In the genomic region with DNA sequence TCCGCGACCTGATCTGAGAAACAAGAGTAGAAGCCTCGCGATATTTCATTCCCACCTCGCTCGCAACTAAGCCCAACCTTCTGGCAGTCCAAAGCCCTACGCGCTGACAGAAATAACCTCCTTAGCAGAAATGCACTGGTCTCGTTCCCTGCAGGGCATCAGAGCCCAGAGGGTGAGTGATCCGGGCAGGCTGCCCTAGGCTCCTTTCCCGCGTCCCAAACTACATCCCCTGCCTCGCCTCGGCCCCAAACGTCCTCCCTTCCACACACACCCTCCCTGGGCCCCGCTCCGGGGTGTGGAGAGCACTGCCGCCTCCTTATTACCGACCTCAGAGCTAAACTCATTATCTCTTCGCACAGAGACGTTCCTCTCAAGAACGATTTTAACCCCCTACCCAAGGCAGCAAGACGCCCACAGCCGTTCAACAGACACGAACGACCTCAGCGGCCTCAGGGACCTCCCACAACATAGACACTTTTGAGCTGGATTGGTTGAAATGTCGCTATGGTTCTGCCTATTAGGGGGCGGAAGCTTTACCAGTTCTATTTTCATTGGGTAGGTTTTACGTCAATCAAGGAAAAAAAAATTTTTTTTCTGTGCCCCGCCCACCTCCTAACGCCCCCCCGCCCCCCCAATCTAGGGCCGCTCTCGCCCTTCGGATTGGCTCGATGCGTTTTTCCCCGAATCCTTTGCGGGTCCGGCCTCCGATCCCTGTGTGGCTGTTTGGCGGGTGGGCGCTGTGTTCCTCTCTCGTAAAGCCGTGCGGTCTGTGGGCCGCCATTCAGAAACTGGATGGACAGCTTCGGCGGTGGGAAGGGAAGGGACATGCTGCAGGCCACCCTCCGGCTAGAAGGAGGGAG, we compare ENCODE assay signal across 9 cellular contexts. TPM values are rescaled to one million over a fixed set of nuclear protein-coding genes. Genes with fewer than 3 reads are reported as not detected.
DNase-seq lines count a peak whose midpoint lies in the region; ATAC-seq and TF ChIP-seq lines count a peak whose summit lies in the region.
"Had no signal": no experiment of that assay in that cellular context is flagged by ENCODE, and none has a peak within 500 bp of the region (broad histone marks: within the 10 kb centered on the region; RNA-seq: fewer than 3 reads in every experiment).

A gene (minus strand): TSS at position 439 of the 860 bp plus-strand sequence. CDS start 95 bp downstream, at position 344.

- H3K27me3 Mint-ChIP-seq in activated B cell treated with CpG ODN at 0.5 μM for 24 hours, result no peaks in the 10 kb centered on the region

- WGBS in spleen, 5 donors, result 0 to 1% (median 0%) methylated on average over 50 to 51 of the region's 51 CpGs

- TF ChIP-seq CTCF in AG09309 (IDR thresholded peaks at IDR 0.05; ENCODE audit: control insufficient read depth, insufficient read depth, low read depth, low read length, missing control alignments) (no peak), activated B cell treated with CpG ODN at 0.5 μM for 24 hours (IDR thresholded peaks at IDR 0.05) (no peak), spleen (IDR thresholded peaks at IDR 0.05 in 8 of 11, conservative IDR thresholded peaks at IDR 0.05 in 3 of 11) (no peak)

- H3K27ac ChIP-seq in spleen, result peak within 1 kb of the TSS; percentile 84 to 98 (median 96)

- H3K9me3 Mint-ChIP-seq in activated B cell treated with CpG ODN at 0.5 μM for 24 hours, result no peaks in the 10 kb centered on the region
- H3K9me3 Mint-ChIP-seq: T-helper 1 cell treated with Interleukin-12 subunit alpha and Interleukin-12 subunit beta and Interleukin-4 antibody, amounts not matched to agents 30 μg/mL and 1 μg/mL, for 36 hours had no signal

- H3K4me3 Mint-ChIP-seq in activated B cell treated with CpG ODN at 0.5 μM for 24 hours, result no peak within 1 kb of the TSS
- H3K4me3 Mint-ChIP-seq: T-helper 1 cell treated with Interleukin-12 subunit alpha and Interleukin-12 subunit beta and Interleukin-4 antibody, amounts not matched to agents 30 μg/mL and 1 μg/mL, for 36 hours had no signal

- intact Hi-C loops in activated B cell treated with CpG ODN at 0.5 μM for 24 hours (cut with micrococcal nuclease), result loop anchor here (1.0 to 5.0 kb wide), 5 partner anchors 65 to 1680 kb away; a partner anchor contains a TSS
- intact Hi-C loops in spleen (cut with DNase I; ENCODE audit: low total_unique reads), result loop anchor here (10.0 kb wide), 1 partner anchor 115 kb away; a partner anchor contains a TSS

- POLR2A ChIA-PET in activated B cell treated with CpG ODN at 0.5 μM for 24 hours (lab: Charles Lee), result interaction anchor here (0.5 to 2.6 kb wide), 24 partner anchors 9 to 1750 kb away, joined by 3 to 48 read pairs (median 4); a partner anchor contains a TSS

- H3K36me3 ChIP-seq in spleen, result peaks cover 0 to 20% (median 7%) of the 10 kb centered on the region in 6 donors

- H3K36me3 Mint-ChIP-seq in activated B cell treated with CpG ODN at 0.5 μM for 24 hours (ENCODE audit: low read depth), result peaks cover 21% of the 10 kb centered on the region

- H3K27ac Mint-ChIP-seq in activated B cell treated with CpG ODN at 0.5 μM for 24 hours, result no peak within 1 kb of the TSS
- H3K27ac Mint-ChIP-seq: T-helper 1 cell treated with Interleukin-12 subunit alpha and Interleukin-12 subunit beta and Interleukin-4 antibody, amounts not matched to agents 30 μg/mL and 1 μg/mL, for 36 hours had no signal

- peaks cover 11% of the 10 kb centered on the region for H3K4me1 Mint-ChIP-seq in activated B cell treated with CpG ODN at 0.5 μM for 24 hours

- peak; percentile 93 for DNase-seq in AG09309 (ENCODE audit: low read depth)
- peak; percentile 94 for DNase-seq in NCI-H345 (lab: John Stamatoyannopoulos, UW)
- DNase-seq in activated B cell treated with CpG ODN at 0.5 μM for 24 hours, result peak; percentile 79
- peak; percentile 89 for DNase-seq in central memory CD4-positive, alpha-beta T cell
- peak; percentile 98 for DNase-seq in inferior parietal cortex (ENCODE audit: extremely low spot score)
- DNase-seq in spleen, result peak; percentile 96

- no peaks in the 10 kb centered on the region for H3K27me3 ChIP-seq in spleen (replicated peaks in 1 of 7)

- ATAC-seq in GM19023 (IDR thresholded peaks at IDR 0.05; ENCODE audit: unreplicated experiment) (peak; percentile 95), HG03196 (IDR thresholded peaks at IDR 0.05; ENCODE audit: unreplicated experiment) (peak; percentile 96), activated B cell treated with CpG ODN at 0.5 μM for 24 hours (ENCODE audit: low read depth) (peak; percentile 93)

- peak within 1 kb of the TSS; percentile 78 for H3K4me3 ChIP-seq in AG09309 (ENCODE audit: control insufficient read depth, low read depth, low read length)
- H3K4me3 ChIP-seq in spleen, result peak within 1 kb of the TSS; percentile 71 to 92 (median 80)

- peak in 2 of 3 donors; percentile 83 to 94 for TF ChIP-seq POLR2A in spleen (IDR thresholded peaks at IDR 0.05)

- H3K9me3 ChIP-seq in spleen, result no peaks in the 10 kb centered on the region

- CTCF ChIA-PET in activated B cell treated with CpG ODN at 0.5 μM for 24 hours (lab: Charles Lee), result interaction anchor here (1.1 to 1.6 kb wide), 2 partner anchors 65 to 120 kb away, joined by 3 to 6 read pairs; a partner anchor contains a TSS

- H3K4me1 ChIP-seq in spleen, result peaks cover 5 to 52% (median 23%) of the 10 kb centered on the region in 6 donors

RNA-seq across cellular contexts. Expression of the gene that starts here (rescaled TPM):
- total RNA-seq in activated B cell treated with CpG ODN at 0.5 μM for 24 hours (19.1 and 20.3 TPM in 2 replicates), spleen (10 to 100 TPM in 6 of 7 donors, 1 to 10 TPM in 1; 7.8 to 20.2 (median 16.2) TPM)
- 10 to 100 TPM; 18.2 to 28.2 (median 22.0) TPM for polyA plus RNA-seq in spleen

Comparison
In these comparisons a context has a peak if more than half of its experiments do, and no peak if none do; other contexts are left out.
1. Peak in every context shown above with its lines: DNase-seq, ATAC-seq, H3K4me3 ChIP-seq and H3K27ac ChIP-seq.